Comparison of ENCODE assay signal across 24 cellular contexts in genomic region chr20:36925234-36925633, GRCh38. TPM values are rescaled to one million over a fixed set of nuclear protein-coding genes. Genes with fewer than 3 reads are reported as not detected.
DNase-seq lines count a peak whose midpoint lies in the region; ATAC-seq lines count a peak whose summit lies in the region.
"Had no signal": no experiment of that assay in that cellular context is flagged by ENCODE, and none has a peak within 500 bp of the region (broad histone marks: within the 10 kb centered on the region; RNA-seq: fewer than 3 reads in every experiment).

No MANE protein-coding gene starts in this region.

- POLR2A ChIA-PET in activated CD4-positive, alpha-beta memory T cell treated with anti-CD3 and anti-CD28 coated beads for 36 hours (lab: Charles Lee): no interaction called here
- POLR2A ChIA-PET in activated CD4-positive, alpha-beta memory T cell treated with anti-CD3 and anti-CD28 coated beads, Interleukin-2, amount 10 ng/mL, durations not matched to agents 7 days and 5 days (lab: Charles Lee): no interaction called here
- POLR2A ChIA-PET in activated CD8-positive, alpha-beta T cell treated with anti-CD3 and anti-CD28 coated beads, Interleukin-2, amount 10 ng/mL, durations not matched to agents 7 days and 5 days (lab: Charles Lee): no interaction called here
- POLR2A ChIA-PET in naive thymus-derived CD8-positive, alpha-beta T cell (lab: Charles Lee): interaction anchor here (0.6 to 1.6 kb wide), 3 partner anchors 10 to 80 kb away, joined by 3 to 6 read pairs (median 4); no protein-coding TSS in a partner anchor

- H3K27ac Mint-ChIP-seq in activated CD4-positive, alpha-beta memory T cell treated with anti-CD3 and anti-CD28 coated beads for 36 hours: peak overlapping the region; percentile 23
- H3K27ac Mint-ChIP-seq in activated CD4-positive, alpha-beta memory T cell treated with anti-CD3 and anti-CD28 coated beads, Interleukin-2, amount 10 ng/mL, durations not matched to agents 7 days and 5 days: no peak overlapping the region
- peak overlapping the region; percentile 34 for H3K27ac Mint-ChIP-seq in activated CD8-positive, alpha-beta T cell treated with anti-CD3 and anti-CD28 coated beads, Interleukin-2, amount 10 ng/mL, durations not matched to agents 7 days and 5 days
- H3K27ac Mint-ChIP-seq in naive thymus-derived CD8-positive, alpha-beta T cell: peak overlapping the region; percentile 44 to 100 (median 84)

- CTCF ChIA-PET in activated CD4-positive, alpha-beta memory T cell treated with anti-CD3 and anti-CD28 coated beads for 36 hours (lab: Charles Lee): interaction anchor here (1.3 kb wide), 1 partner anchor 9 kb away, joined by 3 read pairs; no protein-coding TSS in a partner anchor
- CTCF ChIA-PET in activated CD4-positive, alpha-beta memory T cell treated with anti-CD3 and anti-CD28 coated beads, Interleukin-2, amount 10 ng/mL, durations not matched to agents 7 days and 5 days (lab: Charles Lee): interaction anchor here (1.1 to 1.9 kb wide), 2 partner anchors 11 to 258 kb away, joined by 3 to 6 read pairs; no protein-coding TSS in a partner anchor
- CTCF ChIA-PET in activated CD8-positive, alpha-beta T cell treated with anti-CD3 and anti-CD28 coated beads, Interleukin-2, amount 10 ng/mL, durations not matched to agents 7 days and 5 days (lab: Charles Lee): no interaction called here

- peaks cover 36% of the 10 kb centered on the region for H3K36me3 Mint-ChIP-seq in activated CD4-positive, alpha-beta memory T cell treated with anti-CD3 and anti-CD28 coated beads for 36 hours
- H3K36me3 Mint-ChIP-seq in activated CD4-positive, alpha-beta memory T cell treated with anti-CD3 and anti-CD28 coated beads, Interleukin-2, amount 10 ng/mL, durations not matched to agents 7 days and 5 days (ENCODE audit: low read depth): peaks cover 74% of the 10 kb centered on the region
- peaks cover 74% of the 10 kb centered on the region for H3K36me3 Mint-ChIP-seq in activated CD8-positive, alpha-beta T cell treated with anti-CD3 and anti-CD28 coated beads, Interleukin-2, amount 10 ng/mL, durations not matched to agents 7 days and 5 days (ENCODE audit: low read depth)
- H3K36me3 Mint-ChIP-seq in naive thymus-derived CD8-positive, alpha-beta T cell: peaks cover 11 to 93% (median 40%) of the 10 kb centered on the region in 3 donors

- H3K9me3 Mint-ChIP-seq in activated CD4-positive, alpha-beta memory T cell treated with anti-CD3 and anti-CD28 coated beads for 36 hours: no peaks in the 10 kb centered on the region
- no peaks in the 10 kb centered on the region for H3K9me3 Mint-ChIP-seq in activated CD4-positive, alpha-beta memory T cell treated with anti-CD3 and anti-CD28 coated beads, Interleukin-2, amount 10 ng/mL, durations not matched to agents 7 days and 5 days
- H3K9me3 Mint-ChIP-seq in activated CD8-positive, alpha-beta T cell treated with anti-CD3 and anti-CD28 coated beads, Interleukin-2, amount 10 ng/mL, durations not matched to agents 7 days and 5 days (ENCODE audit: insufficient read depth): no peaks in the 10 kb centered on the region
- no peaks in the 10 kb centered on the region for H3K9me3 Mint-ChIP-seq in naive thymus-derived CD8-positive, alpha-beta T cell
- H3K9me3 Mint-ChIP-seq: IgD-negative memory B cell had no signal

- H3K4me1 Mint-ChIP-seq in activated CD4-positive, alpha-beta memory T cell treated with anti-CD3 and anti-CD28 coated beads for 36 hours (ENCODE audit: low read depth): peaks cover 36% of the 10 kb centered on the region
- H3K4me1 Mint-ChIP-seq in activated CD4-positive, alpha-beta memory T cell treated with anti-CD3 and anti-CD28 coated beads, Interleukin-2, amount 10 ng/mL, durations not matched to agents 7 days and 5 days: peaks cover 21% of the 10 kb centered on the region
- peaks cover 20% of the 10 kb centered on the region for H3K4me1 Mint-ChIP-seq in activated CD8-positive, alpha-beta T cell treated with anti-CD3 and anti-CD28 coated beads, Interleukin-2, amount 10 ng/mL, durations not matched to agents 7 days and 5 days (ENCODE audit: low read depth)
- peaks cover 13 to 53% (median 47%) of the 10 kb centered on the region in 4 donors for H3K4me1 Mint-ChIP-seq in naive thymus-derived CD8-positive, alpha-beta T cell

- no peak for ATAC-seq in activated CD8-positive, alpha-beta T cell treated with anti-CD3 and anti-CD28 coated beads, Interleukin-2, amount 10 ng/mL, durations not matched to agents 7 days and 5 days
- no peak for ATAC-seq in naive thymus-derived CD8-positive, alpha-beta T cell
- no peak for ATAC-seq in HG02763 (IDR thresholded peaks at IDR 0.05; ENCODE audit: unreplicated experiment)
- no peak for ATAC-seq in HG03460 (IDR thresholded peaks at IDR 0.05; ENCODE audit: unreplicated experiment)
- ATAC-seq: esophagus mucosa, foreskin keratinocyte, heart left ventricle, Panc1, right cardiac atrium had no signal

- DNase-seq in activated CD4-positive, alpha-beta memory T cell treated with anti-CD3 and anti-CD28 coated beads for 36 hours: no peak
- no peak for DNase-seq in activated CD4-positive, alpha-beta memory T cell treated with anti-CD3 and anti-CD28 coated beads, Interleukin-2, amount 10 ng/mL, durations not matched to agents 7 days and 5 days
- DNase-seq in EH (ENCODE audit: low read depth): peak; percentile 42
- DNase-seq in activated CD8-positive, alpha-beta T cell treated with anti-CD3 and anti-CD28 coated beads, Interleukin-2, amount 10 ng/mL, durations not matched to agents 7 days and 5 days: no peak
- no peak for DNase-seq in naive thymus-derived CD8-positive, alpha-beta T cell
- no peak for DNase-seq in SW480 (ENCODE audit: low spot score)
- DNase-seq: 8988T; activated CD4-positive, alpha-beta T cell treated with anti-CD3 and anti-CD28 coated beads, Interleukin-2, amount 50 U/mL, for 1 hour; colonic mucosa; foreskin keratinocyte; heart left ventricle; mammary epithelial cell; NCI-H1105; NCI-H1930; NCI-H526 treated with DMSO at 0.1 percent for 48 hours; posterior cingulate gyrus; right cardiac atrium; SHP77; substantia nigra had no signal

- intact Hi-C loops in activated CD4-positive, alpha-beta memory T cell treated with anti-CD3 and anti-CD28 coated beads for 36 hours (cut with micrococcal nuclease): no loop called here

- H3K27me3 Mint-ChIP-seq in activated CD4-positive, alpha-beta memory T cell treated with anti-CD3 and anti-CD28 coated beads for 36 hours: no peaks in the 10 kb centered on the region
- H3K27me3 Mint-ChIP-seq in activated CD4-positive, alpha-beta memory T cell treated with anti-CD3 and anti-CD28 coated beads, Interleukin-2, amount 10 ng/mL, durations not matched to agents 7 days and 5 days: no peaks in the 10 kb centered on the region
- H3K27me3 Mint-ChIP-seq in activated CD8-positive, alpha-beta T cell treated with anti-CD3 and anti-CD28 coated beads, Interleukin-2, amount 10 ng/mL, durations not matched to agents 7 days and 5 days (ENCODE audit: low read depth): no peaks in the 10 kb centered on the region
- no peaks in the 10 kb centered on the region for H3K27me3 Mint-ChIP-seq in naive thymus-derived CD8-positive, alpha-beta T cell
- H3K27me3 Mint-ChIP-seq: IgD-negative memory B cell had no signal

- H3K4me3 Mint-ChIP-seq in activated CD4-positive, alpha-beta memory T cell treated with anti-CD3 and anti-CD28 coated beads for 36 hours: no peak overlapping the region
- H3K4me3 Mint-ChIP-seq in activated CD4-positive, alpha-beta memory T cell treated with anti-CD3 and anti-CD28 coated beads, Interleukin-2, amount 10 ng/mL, durations not matched to agents 7 days and 5 days: no peak overlapping the region
- no peak overlapping the region for H3K4me3 Mint-ChIP-seq in activated CD8-positive, alpha-beta T cell treated with anti-CD3 and anti-CD28 coated beads, Interleukin-2, amount 10 ng/mL, durations not matched to agents 7 days and 5 days
- H3K4me3 Mint-ChIP-seq in naive thymus-derived CD8-positive, alpha-beta T cell: peak overlapping the region in 3 of 10 donors; percentile 15 to 62 (median 19)
- H3K4me3 Mint-ChIP-seq: IgD-negative memory B cell had no signal

RNA-seq across cellular contexts. Expression of gene SAMHD1, which starts 26.3 kb away (rescaled TPM):
- 10 to 100 TPM; 50.4 to 57.7 TPM for total RNA-seq in activated CD4-positive, alpha-beta memory T cell treated with anti-CD3 and anti-CD28 coated beads for 36 hours
- total RNA-seq in activated CD4-positive, alpha-beta memory T cell treated with anti-CD3 and anti-CD28 coated beads, Interleukin-2, amount 10 ng/mL, durations not matched to agents 7 days and 5 days: 100 to 1,000 TPM; 272 TPM
- 100 to 1,000 TPM; 318 to 346 TPM for total RNA-seq in activated CD8-positive, alpha-beta T cell treated with anti-CD3 and anti-CD28 coated beads, Interleukin-2, amount 10 ng/mL, durations not matched to agents 7 days and 5 days
- total RNA-seq in naive thymus-derived CD8-positive, alpha-beta T cell: 100 to 1,000 TPM; 204 to 220 TPM
- 100 to 1,000 TPM; 212 to 247 (median 219) TPM for polyA plus RNA-seq in naive thymus-derived CD8-positive, alpha-beta T cell

RNA-seq across cellular contexts. Expression of gene TLDC2, which starts 49.3 kb away (rescaled TPM):
- total RNA-seq in activated CD4-positive, alpha-beta memory T cell treated with anti-CD3 and anti-CD28 coated beads for 36 hours: not detected
- total RNA-seq in activated CD4-positive, alpha-beta memory T cell treated with anti-CD3 and anti-CD28 coated beads, Interleukin-2, amount 10 ng/mL, durations not matched to agents 7 days and 5 days: not detected
- total RNA-seq in activated CD8-positive, alpha-beta T cell treated with anti-CD3 and anti-CD28 coated beads, Interleukin-2, amount 10 ng/mL, durations not matched to agents 7 days and 5 days: not detected
- not detected for total RNA-seq in naive thymus-derived CD8-positive, alpha-beta T cell
- polyA plus RNA-seq in naive thymus-derived CD8-positive, alpha-beta T cell: under 1 TPM; 0.17 to 0.23 (median 0.20) TPM
- total RNA-seq: foreskin keratinocyte, heart left ventricle, mammary epithelial cell, right cardiac atrium had no signal
- polyA plus RNA-seq: IgD-negative memory B cell, mammary epithelial cell had no signal
